Comparison of ENCODE assay signal across 1 cellular context in the genomic region with DNA sequence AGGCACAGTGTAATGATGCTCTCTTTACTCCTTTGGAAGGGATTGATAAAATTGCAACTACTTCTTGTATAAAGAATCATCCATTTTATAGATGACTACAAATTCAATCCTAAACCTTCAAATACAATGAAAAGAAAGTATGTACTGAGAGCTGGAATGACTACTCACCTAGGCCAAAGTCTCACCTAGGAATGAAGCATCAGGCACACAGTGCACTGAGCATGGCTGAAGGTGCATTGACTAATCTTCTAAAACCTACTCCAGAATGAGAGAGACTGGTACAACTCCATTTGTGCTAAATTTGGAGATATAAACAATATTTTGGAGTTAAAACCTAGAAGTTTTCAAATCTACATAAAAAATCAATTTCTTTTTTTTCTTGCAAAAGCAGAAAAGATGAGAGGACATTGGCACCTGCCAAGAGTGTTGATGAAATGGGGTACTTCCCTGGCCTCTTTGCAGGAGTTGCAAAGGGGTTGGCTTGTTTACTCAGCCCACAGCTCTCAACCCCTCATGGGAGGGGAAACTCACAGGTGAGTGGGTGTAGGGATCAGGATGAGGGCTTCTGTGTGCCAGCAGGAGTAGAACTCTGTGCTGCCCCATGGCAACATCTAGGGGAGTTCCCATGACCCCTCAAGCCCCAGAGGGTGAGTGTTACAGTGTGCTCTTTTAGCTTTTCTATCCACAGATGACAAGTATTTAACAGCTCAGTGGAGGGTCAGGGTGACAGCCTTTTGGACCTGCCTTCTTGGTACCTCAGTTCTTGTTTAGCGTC.
TF ChIP-seq lines count a peak whose summit lies in the region.

No MANE protein-coding gene starts in this region.

TF ChIP-seq in GM12878, 131 proteins besides CTCF, POLR2A, EP300 and RAD21:
- TF ChIP-seq DPF2 (IDR thresholded peaks at IDR 0.05) (no peak), ZNF274 (IDR thresholded peaks at IDR 0.05; ENCODE audit: insufficient read depth, insufficient read length) (no peak), RCOR1 (conservative IDR thresholded peaks at IDR 0.05; ENCODE audit: low read depth, low read length) (no peak), SPI1 (IDR thresholded peaks at IDR 0.05; ENCODE audit: borderline replicate concordance, insufficient read depth, low read depth, low read length) (no peak), SMAD1 (IDR thresholded peaks at IDR 0.05; ENCODE audit: low read depth, partially characterized antibody) (no peak), POLR2AphosphoS2 (IDR thresholded peaks at IDR 0.05; ENCODE audit: low read depth, low read length) (0 out of 2 replicates have a peak, but pooled peaks have one; percentile 35), ZNF217 (IDR thresholded peaks at IDR 0.05) (no peak), NR2C1 (IDR thresholded peaks at IDR 0.05) (no peak), MYB (IDR thresholded peaks at IDR 0.05; ENCODE audit: borderline replicate concordance, low read depth, low read length) (no peak), IKZF1 (conservative IDR thresholded peaks at IDR 0.05) (0 out of 2 replicates have a peak, but pooled peaks have one; percentile 28), LARP7 (IDR thresholded peaks at IDR 0.05) (no peak), FOXK2 (IDR thresholded peaks at IDR 0.05) (no peak), ZNF207 (IDR thresholded peaks at IDR 0.05; ENCODE audit: borderline replicate concordance) (no peak)
- TF ChIP-seq, protein P1, sequence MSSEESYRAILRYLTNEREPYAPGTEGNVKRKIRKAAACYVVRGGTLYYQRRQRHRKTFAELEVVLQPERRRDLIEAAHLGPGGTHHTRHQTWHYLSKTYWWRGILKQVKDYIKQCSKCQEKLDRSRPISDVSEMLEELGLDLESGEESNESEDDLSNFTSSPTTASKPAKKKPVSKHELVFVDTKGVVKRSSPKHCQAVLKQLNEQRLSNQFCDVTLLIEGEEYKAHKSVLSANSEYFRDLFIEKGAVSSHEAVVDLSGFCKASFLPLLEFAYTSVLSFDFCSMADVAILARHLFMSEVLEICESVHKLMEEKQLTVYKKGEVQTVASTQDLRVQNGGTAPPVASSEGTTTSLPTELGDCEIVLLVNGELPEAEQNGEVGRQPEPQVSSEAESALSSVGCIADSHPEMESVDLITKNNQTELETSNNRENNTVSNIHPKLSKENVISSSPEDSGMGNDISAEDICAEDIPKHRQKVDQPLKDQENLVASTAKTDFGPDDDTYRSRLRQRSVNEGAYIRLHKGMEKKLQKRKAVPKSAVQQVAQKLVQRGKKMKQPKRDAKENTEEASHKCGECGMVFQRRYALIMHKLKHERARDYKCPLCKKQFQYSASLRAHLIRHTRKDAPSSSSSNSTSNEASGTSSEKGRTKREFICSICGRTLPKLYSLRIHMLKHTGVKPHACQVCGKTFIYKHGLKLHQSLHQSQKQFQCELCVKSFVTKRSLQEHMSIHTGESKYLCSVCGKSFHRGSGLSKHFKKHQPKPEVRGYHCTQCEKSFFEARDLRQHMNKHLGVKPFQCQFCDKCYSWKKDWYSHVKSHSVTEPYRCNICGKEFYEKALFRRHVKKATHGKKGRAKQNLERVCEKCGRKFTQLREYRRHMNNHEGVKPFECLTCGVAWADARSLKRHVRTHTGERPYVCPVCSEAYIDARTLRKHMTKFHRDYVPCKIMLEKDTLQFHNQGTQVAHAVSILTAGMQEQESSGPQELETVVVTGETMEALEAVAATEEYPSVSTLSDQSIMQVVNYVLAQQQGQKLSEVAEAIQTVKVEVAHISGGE (CRISPR knock-in tag; IDR thresholded peaks at IDR 0.05): no peak
